ENCODE assay signal across 1 cellular context in genomic region chr17:30344283-30345088, GRCh38.
TF ChIP-seq lines count a peak whose summit lies in the region.

No MANE protein-coding gene starts in this region.

TF ChIP-seq in HepG2, 621 proteins besides CTCF, POLR2A, EP300 and RAD21 (continued from another document and continues in another):
- TF ChIP-seq TFDP2 (CRISPR knock-in tag; IDR thresholded peaks at IDR 0.05) (peak; percentile 55; the same call in 1 of the 2 replicates), TGIF2 (CRISPR knock-in tag; IDR thresholded peaks at IDR 0.05) (peak; percentile 87), ZNF670 (CRISPR knock-in tag; IDR thresholded peaks at IDR 0.05; ENCODE audit: borderline replicate concordance) (0 out of 2 replicates have a peak, but pooled peaks have one; percentile 35), SMYD3 (CRISPR knock-in tag; IDR thresholded peaks at IDR 0.05) (peak; percentile 87), KDM2A (CRISPR knock-in tag; IDR thresholded peaks at IDR 0.05; ENCODE audit: borderline replicate concordance, low read depth) (no peak; the same call in 1 of the 2 replicates), ATF7 (IDR thresholded peaks at IDR 0.05) (peak; percentile 50), ATF7 (CRISPR knock-in tag; IDR thresholded peaks at IDR 0.05) (peak; percentile 59; the same call in 1 of the 2 replicates), MIER2 (CRISPR knock-in tag; IDR thresholded peaks at IDR 0.05) (peak; percentile 54; the same call in 1 of the 2 replicates), SMARCC2 (IDR thresholded peaks at IDR 0.05) (no peak), RARG (CRISPR knock-in tag; IDR thresholded peaks at IDR 0.05; ENCODE audit: low read depth) (no peak), ATF4 (CRISPR knock-in tag; IDR thresholded peaks at IDR 0.05) (peak in 1 of 2 experiments; percentile 96; a peak in 2 of 4 replicates), CSRNP2 (CRISPR knock-in tag; conservative IDR thresholded peaks at IDR 0.05; ENCODE audit: low read depth) (no peak), THAP7 (CRISPR knock-in tag; IDR thresholded peaks at IDR 0.05) (0 out of 2 replicates have a peak, but pooled peaks have one; percentile 50), ZNF263 (CRISPR knock-in tag; IDR thresholded peaks at IDR 0.05) (peak; percentile 41; the same call in 1 of the 2 replicates), NFIC (IDR thresholded peaks at IDR 0.05; ENCODE audit: low read length) (peak; percentile 92), PAXIP1 (CRISPR knock-in tag; conservative IDR thresholded peaks at IDR 0.05) (peak; percentile 97), STAG1 (CRISPR knock-in tag; IDR thresholded peaks at IDR 0.05) (peak; percentile 19), ZIK1 (CRISPR knock-in tag; IDR thresholded peaks at IDR 0.05; ENCODE audit: borderline replicate concordance, low read depth) (no peak), DPF2 (CRISPR knock-in tag; IDR thresholded peaks at IDR 0.05; ENCODE audit: borderline replicate concordance, low read depth) (peak; percentile 90), EHMT2 (IDR thresholded peaks at IDR 0.05; ENCODE audit: borderline replicate concordance, low read depth, low read length) (no peak), MIER3 (CRISPR knock-in tag; IDR thresholded peaks at IDR 0.05; ENCODE audit: borderline replicate concordance) (peak; percentile 96), ZNF850 (CRISPR knock-in tag; conservative IDR thresholded peaks at IDR 0.05) (no peak), ZBTB37 (CRISPR knock-in tag; IDR thresholded peaks at IDR 0.05) (0 out of 2 replicates have a peak, but pooled peaks have one; percentile 33), CBX2 (IDR thresholded peaks at IDR 0.05; ENCODE audit: low read depth, low read length) (no peak), CBX2 (CRISPR knock-in tag; IDR thresholded peaks at IDR 0.05; ENCODE audit: low read depth) (no peak), BRF2 (CRISPR knock-in tag; IDR thresholded peaks at IDR 0.05) (peak; percentile 93; the same call in 1 of the 2 replicates), ZNF205 (CRISPR knock-in tag; IDR thresholded peaks at IDR 0.05) (no peak; the same call in 1 of the 2 replicates), HOXD1 (CRISPR knock-in tag; IDR thresholded peaks at IDR 0.05) (peak; percentile 22; the same call in 1 of the 2 replicates), ZBTB7A (CRISPR knock-in tag; IDR thresholded peaks at IDR 0.05) (peak; percentile 72; the same call in 1 of the 2 replicates), SSRP1 (CRISPR knock-in tag; IDR thresholded peaks at IDR 0.05) (peak; percentile 68; the same call in 1 of the 2 replicates), ZBTB20 (CRISPR knock-in tag; IDR thresholded peaks at IDR 0.05; ENCODE audit: borderline replicate concordance, low read depth) (peak; percentile 86; the same call in 1 of the 2 replicates), RFX1 (IDR thresholded peaks at IDR 0.05) (no peak), ZNF547 (CRISPR knock-in tag; IDR thresholded peaks at IDR 0.05) (no peak), ZNF772 (CRISPR knock-in tag; IDR thresholded peaks at IDR 0.05) (peak; percentile 64; the same call in 1 of the 2 replicates), TRIM24 (CRISPR knock-in tag; IDR thresholded peaks at IDR 0.05) (no peak), MED8 (CRISPR knock-in tag; IDR thresholded peaks at IDR 0.05; ENCODE audit: insufficient replicate concordance) (peak; percentile 60), AGO2 (optimal IDR thresholded peaks at IDR 0.05; ENCODE audit: low read depth, low read length) (no peak), ZNF816 (CRISPR knock-in tag; IDR thresholded peaks at IDR 0.05; ENCODE audit: borderline replicate concordance) (peak; percentile 73; the same call in 1 of the 2 replicates)
- TF ChIP-seq, protein P1, sequence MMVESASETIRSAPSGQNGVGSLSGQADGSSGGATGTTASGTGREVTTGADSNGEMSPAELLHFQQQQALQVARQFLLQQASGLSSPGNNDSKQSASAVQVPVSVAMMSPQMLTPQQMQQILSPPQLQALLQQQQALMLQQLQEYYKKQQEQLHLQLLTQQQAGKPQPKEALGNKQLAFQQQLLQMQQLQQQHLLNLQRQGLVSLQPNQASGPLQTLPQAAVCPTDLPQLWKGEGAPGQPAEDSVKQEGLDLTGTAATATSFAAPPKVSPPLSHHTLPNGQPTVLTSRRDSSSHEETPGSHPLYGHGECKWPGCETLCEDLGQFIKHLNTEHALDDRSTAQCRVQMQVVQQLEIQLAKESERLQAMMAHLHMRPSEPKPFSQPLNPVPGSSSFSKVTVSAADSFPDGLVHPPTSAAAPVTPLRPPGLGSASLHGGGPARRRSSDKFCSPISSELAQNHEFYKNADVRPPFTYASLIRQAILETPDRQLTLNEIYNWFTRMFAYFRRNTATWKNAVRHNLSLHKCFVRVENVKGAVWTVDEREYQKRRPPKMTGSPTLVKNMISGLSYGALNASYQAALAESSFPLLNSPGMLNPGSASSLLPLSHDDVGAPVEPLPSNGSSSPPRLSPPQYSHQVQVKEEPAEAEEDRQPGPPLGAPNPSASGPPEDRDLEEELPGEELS (CRISPR knock-in tag; IDR thresholded peaks at IDR 0.05) = peak; percentile 92
- TF ChIP-seq, protein P2, sequence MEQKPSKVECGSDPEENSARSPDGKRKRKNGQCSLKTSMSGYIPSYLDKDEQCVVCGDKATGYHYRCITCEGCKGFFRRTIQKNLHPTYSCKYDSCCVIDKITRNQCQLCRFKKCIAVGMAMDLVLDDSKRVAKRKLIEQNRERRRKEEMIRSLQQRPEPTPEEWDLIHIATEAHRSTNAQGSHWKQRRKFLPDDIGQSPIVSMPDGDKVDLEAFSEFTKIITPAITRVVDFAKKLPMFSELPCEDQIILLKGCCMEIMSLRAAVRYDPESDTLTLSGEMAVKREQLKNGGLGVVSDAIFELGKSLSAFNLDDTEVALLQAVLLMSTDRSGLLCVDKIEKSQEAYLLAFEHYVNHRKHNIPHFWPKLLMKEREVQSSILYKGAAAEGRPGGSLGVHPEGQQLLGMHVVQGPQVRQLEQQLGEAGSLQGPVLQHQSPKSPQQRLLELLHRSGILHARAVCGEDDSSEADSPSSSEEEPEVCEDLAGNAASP (CRISPR knock-in tag; IDR thresholded peaks at IDR 0.05; ENCODE audit: borderline replicate concordance) = peak; percentile 99
- TF ChIP-seq, protein P3, sequence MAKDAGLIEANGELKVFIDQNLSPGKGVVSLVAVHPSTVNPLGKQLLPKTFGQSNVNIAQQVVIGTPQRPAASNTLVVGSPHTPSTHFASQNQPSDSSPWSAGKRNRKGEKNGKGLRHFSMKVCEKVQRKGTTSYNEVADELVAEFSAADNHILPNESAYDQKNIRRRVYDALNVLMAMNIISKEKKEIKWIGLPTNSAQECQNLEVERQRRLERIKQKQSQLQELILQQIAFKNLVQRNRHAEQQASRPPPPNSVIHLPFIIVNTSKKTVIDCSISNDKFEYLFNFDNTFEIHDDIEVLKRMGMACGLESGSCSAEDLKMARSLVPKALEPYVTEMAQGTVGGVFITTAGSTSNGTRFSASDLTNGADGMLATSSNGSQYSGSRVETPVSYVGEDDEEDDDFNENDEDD (CRISPR knock-in tag; IDR thresholded peaks at IDR 0.05; ENCODE audit: borderline replicate concordance) = peak; percentile 66; the same call in 1 of the 2 replicates
- TF ChIP-seq, protein P4, sequence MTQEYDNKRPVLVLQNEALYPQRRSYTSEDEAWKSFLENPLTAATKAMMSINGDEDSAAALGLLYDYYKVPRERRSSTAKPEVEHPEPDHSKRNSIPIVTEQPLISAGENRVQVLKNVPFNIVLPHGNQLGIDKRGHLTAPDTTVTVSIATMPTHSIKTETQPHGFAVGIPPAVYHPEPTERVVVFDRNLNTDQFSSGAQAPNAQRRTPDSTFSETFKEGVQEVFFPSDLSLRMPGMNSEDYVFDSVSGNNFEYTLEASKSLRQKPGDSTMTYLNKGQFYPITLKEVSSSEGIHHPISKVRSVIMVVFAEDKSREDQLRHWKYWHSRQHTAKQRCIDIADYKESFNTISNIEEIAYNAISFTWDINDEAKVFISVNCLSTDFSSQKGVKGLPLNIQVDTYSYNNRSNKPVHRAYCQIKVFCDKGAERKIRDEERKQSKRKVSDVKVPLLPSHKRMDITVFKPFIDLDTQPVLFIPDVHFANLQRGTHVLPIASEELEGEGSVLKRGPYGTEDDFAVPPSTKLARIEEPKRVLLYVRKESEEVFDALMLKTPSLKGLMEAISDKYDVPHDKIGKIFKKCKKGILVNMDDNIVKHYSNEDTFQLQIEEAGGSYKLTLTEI (CRISPR knock-in tag; conservative IDR thresholded peaks at IDR 0.05) = no peak
- TF ChIP-seq, protein P5, sequence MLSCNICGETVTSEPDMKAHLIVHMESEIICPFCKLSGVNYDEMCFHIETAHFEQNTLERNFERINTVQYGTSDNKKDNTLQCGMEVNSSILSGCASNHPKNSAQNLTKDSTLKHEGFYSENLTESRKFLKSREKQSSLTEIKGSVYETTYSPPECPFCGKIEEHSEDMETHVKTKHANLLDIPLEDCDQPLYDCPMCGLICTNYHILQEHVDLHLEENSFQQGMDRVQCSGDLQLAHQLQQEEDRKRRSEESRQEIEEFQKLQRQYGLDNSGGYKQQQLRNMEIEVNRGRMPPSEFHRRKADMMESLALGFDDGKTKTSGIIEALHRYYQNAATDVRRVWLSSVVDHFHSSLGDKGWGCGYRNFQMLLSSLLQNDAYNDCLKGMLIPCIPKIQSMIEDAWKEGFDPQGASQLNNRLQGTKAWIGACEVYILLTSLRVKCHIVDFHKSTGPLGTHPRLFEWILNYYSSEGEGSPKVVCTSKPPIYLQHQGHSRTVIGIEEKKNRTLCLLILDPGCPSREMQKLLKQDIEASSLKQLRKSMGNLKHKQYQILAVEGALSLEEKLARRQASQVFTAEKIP (CRISPR knock-in tag; IDR thresholded peaks at IDR 0.05; ENCODE audit: borderline replicate concordance) = no peak
